8 cellular contexts compared by ENCODE assay signal in genomic region chr3:72255736-72256559, GRCh38.
DNase-seq lines count a peak whose midpoint lies in the region; ATAC-seq and TF ChIP-seq lines count a peak whose summit lies in the region.

No MANE protein-coding gene starts in this region.

- no peaks in the 10 kb centered on the region for H3K9me3 ChIP-seq in psoas muscle

- H3K36me3 ChIP-seq in psoas muscle (ENCODE audit: insufficient read depth in 1 of 2, low read depth in 1 of 2), result no peaks in the 10 kb centered on the region

- no peak for TF ChIP-seq CTCF in psoas muscle (IDR thresholded peaks at IDR 0.05)

- no peak overlapping the region for H3K27ac ChIP-seq in psoas muscle

- no peaks in the 10 kb centered on the region for H3K4me1 ChIP-seq in psoas muscle

- ATAC-seq in psoas muscle, result peak in 3 of 4 donors; percentile 51 to 68 (median 52)
- no peak for ATAC-seq in HG02588 (IDR thresholded peaks at IDR 0.05; ENCODE audit: unreplicated experiment)
- no peak for ATAC-seq in GM21447 (IDR thresholded peaks at IDR 0.05; ENCODE audit: unreplicated experiment)
- no peak for ATAC-seq in GM21423 (IDR thresholded peaks at IDR 0.05; ENCODE audit: unreplicated experiment)

- no peak overlapping the region for H3K4me3 ChIP-seq in psoas muscle

- in situ Hi-C loops in KBM-7 (cut with MboI; ENCODE audit: low pct_unique_long_range_greater_than_20kb, low sequenced_read_pairs), result no loop called here

- intact Hi-C loops in psoas muscle (cut with DNase I), result no loop called here

- WGBS in psoas muscle, 3 donors, result 37 to 41% (median 38%) methylated on average over 14 of the region's 14 CpGs

- H3K27me3 ChIP-seq in psoas muscle (ENCODE audit: insufficient read depth in 3 of 3, low read length in 2 of 3), result peaks cover 0 to 6% (median 2%) of the 10 kb centered on the region in 3 donors

- DNase-seq in COLO829 (ENCODE audit: low spot score), result peak; percentile 50
- DNase-seq in KBM-7, result peak; percentile 29
- peak; percentile 86 for DNase-seq in SW480 (ENCODE audit: low spot score)
- peak; percentile 23 for DNase-seq in fibroblast of the conjunctiva (ENCODE audit: low read depth)
- no peak for DNase-seq in psoas muscle

Comparison
In these comparisons a context has a peak if more than half of its experiments do, and no peak if none do; other contexts are left out.
1. DNase-seq: peak in COLO829 (single experiment), KBM-7 (single experiment), SW480 (single experiment) and fibroblast of the conjunctiva (single experiment); none in psoas muscle (0 of 2).
2. ATAC-seq: peak in psoas muscle (3 of 4); none in HG02588 (single experiment), GM21447 (single experiment) and GM21423 (single experiment).